In the genomic region with DNA sequence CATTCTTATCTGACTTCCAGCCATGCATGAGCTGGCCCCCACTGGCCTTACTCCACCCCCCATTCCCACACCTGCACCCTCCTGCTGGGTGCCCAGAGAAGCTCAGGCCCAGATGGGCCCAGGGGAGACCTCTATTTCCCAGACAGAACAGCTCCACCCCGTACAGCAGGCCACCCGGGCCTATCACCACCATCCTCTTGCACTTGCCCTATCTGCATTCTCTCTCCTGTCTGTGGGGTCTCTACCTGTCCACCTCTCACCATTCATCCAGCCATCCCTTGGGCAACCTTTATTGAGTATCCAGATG, we compare ENCODE assay signal across 29 cellular contexts. TPM values are rescaled to one million over a fixed set of nuclear protein-coding genes. Genes with fewer than 3 reads are reported as not detected.
DNase-seq lines count a peak whose midpoint lies in the region; ATAC-seq, FAIRE-seq and TF ChIP-seq lines count a peak whose summit lies in the region.
"Had no signal": no experiment of that assay in that cellular context is flagged by ENCODE, and none has a peak within 500 bp of the region (broad histone marks: within the 10 kb centered on the region; RNA-seq: fewer than 3 reads in every experiment).

No MANE protein-coding gene starts in this region.

- FAIRE-seq in GM12891 (lab: Jason Lieb, UNC) = no peak
- FAIRE-seq in H1 (lab: Jason Lieb, UNC) = no peak
- FAIRE-seq: islet of Langerhans had no signal

- no peak overlapping the region for H3K18ac ChIP-seq in H1 (ENCODE audit: extremely low read depth, low read length)

- H3K79me1 ChIP-seq in H1 (ENCODE audit: low read depth, low read length) = no peaks in the 10 kb centered on the region

- H3K4ac ChIP-seq in H1 (replicated peaks; ENCODE audit: insufficient read length, low read depth, low read length) = no peak overlapping the region

- H2BK12ac ChIP-seq in H1 (ENCODE audit: low read depth, low read length) = no peak overlapping the region

- H4K5ac ChIP-seq in H1 (ENCODE audit: insufficient read length, low read depth, low read length) = no peak overlapping the region

- no peak for TF ChIP-seq RAD21 in H1 (IDR thresholded peaks at IDR 0.05 in 1 of 2, conservative IDR thresholded peaks at IDR 0.05 in 1 of 2; ENCODE audit: low read depth in 2 of 2, low read length in 2 of 2)

- H2BK5ac ChIP-seq in H1 (ENCODE audit: low read depth, low read length) = no peak overlapping the region

- H3K27me3 ChIP-seq in H1 (replicated peaks in 1 of 4; ENCODE audit: control insufficient read depth in 3 of 4, extremely low read depth in 1 of 4, insufficient read depth in 3 of 4, low read length in 3 of 4) (peaks cover 0 to 9% (median 8%) of the 10 kb centered on the region in 4 experiments; a peak in 6 of 7 replicates), osteoblast (ENCODE audit: insufficient read depth, low read length) (peaks cover 9% of the 10 kb centered on the region)
- H3K27me3 ChIP-seq: ascending aorta had no signal

- H3K23me2 ChIP-seq in H1 (ENCODE audit: low read depth, low read length) = peaks cover 6% of the 10 kb centered on the region; the same call in 1 of the 2 replicates

- H4K20me1 ChIP-seq in H1 (replicated peaks in 1 of 2; ENCODE audit: control insufficient read depth in 1 of 2, insufficient read depth in 2 of 2, low read length in 2 of 2) = peaks cover 0 to 8% of the 10 kb centered on the region in 2 experiments
- no peaks in the 10 kb centered on the region for H4K20me1 ChIP-seq in osteoblast (ENCODE audit: insufficient read depth, low read length)

- TF ChIP-seq EP300 in H1 (IDR thresholded peaks at IDR 0.05; ENCODE audit: borderline replicate concordance in 1 of 2, low read depth in 2 of 2, low read length in 2 of 2) = no peak

- TF ChIP-seq CTCF in H1 (IDR thresholded peaks at IDR 0.05; ENCODE audit: control extremely low read depth in 1 of 3, insufficient read depth in 1 of 3, low read depth in 1 of 3, low read length in 3 of 3) = no peak
- TF ChIP-seq CTCF in osteoblast (IDR thresholded peaks at IDR 0.05; ENCODE audit: extremely low read depth, low read depth, low read length) = no peak

- H3K9ac ChIP-seq in H1 (replicated peaks in 1 of 4; ENCODE audit: extremely low read depth in 1 of 4, low read depth in 3 of 4, low read length in 3 of 4) = no peak overlapping the region
- H3K9ac ChIP-seq: parathyroid adenoma had no signal

- no peaks in the 10 kb centered on the region for H3K36me3 ChIP-seq in H1 (ENCODE audit: control insufficient read depth in 2 of 4, insufficient read depth in 4 of 4, low read length in 3 of 4)
- H3K36me3 ChIP-seq in osteoblast (ENCODE audit: insufficient read depth, low read length) = no peaks in the 10 kb centered on the region
- H3K36me3 ChIP-seq: ascending aorta, lower lobe of right lung, thoracic aorta had no signal

- no peak overlapping the region for H3K14ac ChIP-seq in H1 (ENCODE audit: insufficient read length)

- CTCF ChIA-PET in H1 (lab: Charles Lee; ENCODE audit: partially characterized antibody) = interaction anchor here (0.7 to 3.3 kb wide), 13 partner anchors 11 to 1120 kb away, joined by 3 to 12 read pairs (median 3); partner anchors contain the start of gene RUFY4

- H3K23ac ChIP-seq in H1 (ENCODE audit: insufficient read length) = no peak overlapping the region

- H4K8ac ChIP-seq in H1 (ENCODE audit: extremely low read depth, insufficient read depth, low read length) = no peak overlapping the region

- POLR2A ChIA-PET in H1 (lab: Charles Lee; ENCODE audit: partially characterized antibody) = interaction anchor here (1.0 to 1.1 kb wide), 2 partner anchors 29 to 254 kb away, joined by 3 read pairs; no protein-coding TSS in a partner anchor

- H3K27ac ChIP-seq in H1 (ENCODE audit: low read depth, low read length) = no peak overlapping the region
- H3K27ac ChIP-seq in osteoblast (ENCODE audit: low read depth, low read length) = no peak overlapping the region
- H3K27ac ChIP-seq: 22Rv1, ascending aorta, lower lobe of right lung, parathyroid adenoma, SK-N-MC had no signal

- H3K56ac ChIP-seq in H1 (replicated peaks; ENCODE audit: insufficient read length, low read depth, low read length) = no peak overlapping the region

- H2AK5ac ChIP-seq in H1 (ENCODE audit: low read depth, low read length) = no peak overlapping the region

- DNase-seq in activated CD4-positive, CD25-positive, alpha-beta regulatory T cell treated with anti-CD3 and anti-CD28 coated beads, Interleukin-2, amount 50 U/mL, for 72 hours = peak; percentile 28
- no peak for DNase-seq in activated CD4-positive, CD25-positive, alpha-beta regulatory T cell (lab: John Stamatoyannopoulos, UW)
- DNase-seq in GM12891 (ENCODE audit: insufficient read length, low spot score) = peak; percentile 5
- no peak for DNase-seq in H1 (ENCODE audit: low read depth in 1 of 2, low spot score in 2 of 2)
- peak; percentile 63 for DNase-seq in osteoblast (ENCODE audit: insufficient read length, low spot score, missing footprints)
- DNase-seq in SKM-1 treated with dmso at 0.1 percent for 144 hours (lab: John Stamatoyannopoulos, UW; ENCODE audit: unreplicated experiment) = no peak
- DNase-seq in GDM1 (lab: John Stamatoyannopoulos, UW) = no peak
- DNase-seq: activated CD4-positive, alpha-beta T cell treated with anti-CD3 and anti-CD28 coated beads for 4 hours; caudate nucleus; DMS 273 treated with DMSO at 0.1 percent for 48 hours; EL; GOT3; lower lobe of right lung; MV-4-11; NCI-H1436 treated with DMSO at 0.1 percent for 48 hours; NCI-H345; stimulated activated CD4-positive, alpha-beta T cell treated with anti-CD3 and anti-CD28 coated beads, Interleukin-4, amount 100 ng/mL, for 1 hour; T-helper 2 cell had no signal

- no peaks in the 10 kb centered on the region for H3K79me2 ChIP-seq in H1 (ENCODE audit: control insufficient read depth in 1 of 2, insufficient read depth in 2 of 2, low read length in 2 of 2)
- no peaks in the 10 kb centered on the region for H3K79me2 ChIP-seq in osteoblast (ENCODE audit: insufficient read depth, low read length)
- H3K79me2 ChIP-seq: parathyroid adenoma had no signal

- H4K91ac ChIP-seq in H1 (replicated peaks; ENCODE audit: insufficient read length, low read length) = no peak overlapping the region

- H3K4me2 ChIP-seq in H1 (ENCODE audit: insufficient read depth in 1 of 2, low read depth in 2 of 2, low read length in 2 of 2) (no peak overlapping the region), osteoblast (ENCODE audit: insufficient read depth, low read length) (no peak overlapping the region)

- no peak overlapping the region for H2BK20ac ChIP-seq in H1 (ENCODE audit: low read length)

- 87% methylated on average over 2 of the region's 2 CpGs; no CpG with 5 or more reads in 1 of the 2 experiments for WGBS in H1 (ENCODE audit: extremely low coverage in 1 of 2, insufficient coverage in 1 of 2, insufficient read length in 1 of 2, insufficient replicate concordance in 2 of 2, low coverage in 1 of 2, low lambda C conversion rate in 2 of 2, missing lambda C conversion rate in 1 of 2), 2 experiments

- H2AFZ ChIP-seq in H1 (ENCODE audit: low read length) = no peak overlapping the region
- no peak overlapping the region for H2AFZ ChIP-seq in osteoblast (ENCODE audit: low read length)
- H2AFZ ChIP-seq: parathyroid adenoma had no signal

- H3K4me1 ChIP-seq in H1 (replicated peaks in 1 of 4; ENCODE audit: control insufficient read depth in 3 of 4, insufficient read depth in 4 of 4, low read length in 3 of 4) (peaks cover 0 to 10% (median 3%) of the 10 kb centered on the region in 4 experiments; a peak in 6 of 7 replicates), osteoblast (ENCODE audit: insufficient read depth, low read length) (no peaks in the 10 kb centered on the region)
- H3K4me1 ChIP-seq: lower lobe of right lung had no signal

- 0 out of 2 replicates have a peak overlapping the region, but pooled peaks have one; percentile 25 for H2BK15ac ChIP-seq in H1 (ENCODE audit: low read length)

- H3K9me3 ChIP-seq in H1 (ENCODE audit: insufficient read depth in 2 of 2, low read depth in 1 of 2, low read length in 1 of 2) = no peaks in the 10 kb centered on the region
- H3K9me3 ChIP-seq in osteoblast (ENCODE audit: low read depth, low read length) = no peaks in the 10 kb centered on the region
- H3K9me3 ChIP-seq: ascending aorta, lower lobe of right lung, thoracic aorta had no signal

- H3K4me3 ChIP-seq in H1 (ENCODE audit: extremely low read depth in 1 of 4, insufficient read depth in 2 of 4, low read depth in 3 of 4, low read length in 4 of 4) (no peak overlapping the region), osteoblast (ENCODE audit: insufficient read depth, low read length) (no peak overlapping the region)
- H3K4me3 ChIP-seq: ascending aorta, lower lobe of right lung, SK-N-MC, thoracic aorta had no signal

- no peak for ATAC-seq in GM18520 (IDR thresholded peaks at IDR 0.05; ENCODE audit: unreplicated experiment)
- ATAC-seq: lower lobe of right lung; stimulated activated effector memory CD8-positive, alpha-beta T cell treated with anti-CD3 and anti-CD28 coated beads, Interleukin-12 subunit alpha, Interleukin-12 subunit beta, amount 100 ng/mL, for 72 hours had no signal

- H2BK120ac ChIP-seq in H1 (replicated peaks; ENCODE audit: low read depth, low read length) = no peak overlapping the region

- TF ChIP-seq POLR2A in GM12891 (IDR thresholded peaks at IDR 0.05; ENCODE audit: low read depth, low read length) = no peak
- no peak for TF ChIP-seq POLR2A in H1 (IDR thresholded peaks at IDR 0.05; ENCODE audit: control extremely low read depth in 1 of 2, low read depth in 2 of 2, low read length in 2 of 2)

RNA-seq across cellular contexts. Expression of gene TNS1, which starts 25.3 kb away (rescaled TPM):
- polyA plus RNA-seq in GM12891 (2012; ENCODE audit: low read depth, missing spikeins) = 1.7 TPM
- total RNA-seq in H1 (2021; fragmentation: NEBNext Ultra II Directional; extraction: Animal tissue kit (Norgen Biotek cat#: 25700)) = 4.8 and 5.1 TPM in 2 replicates
- polyA plus RNA-seq in H1 (2011; rRNA removed) = 1.5 and 1.9 TPM in 2 replicates
- polyA plus RNA-seq in H1 (2011; cell fraction: cytosol; rRNA removed) = 1.3 TPM
- polyA plus RNA-seq in H1 (2011; cell fraction: nucleus; rRNA removed) = 7.3 TPM
- 2.0 to 2.7 TPM (median 2.3 TPM) in 4 replicates for polyA plus RNA-seq in H1 (2012, experiment 1 of 2)
- 1.1 TPM for polyA plus RNA-seq in H1 (2012, experiment 2 of 2)
- polyA plus RNA-seq in H1 (2013, experiment 1 of 2) = 1.9 TPM
- polyA plus RNA-seq in H1 (2013, experiment 2 of 2) = 2.0 TPM
- 11.6 and 19.6 TPM in 2 replicates for polyA minus RNA-seq in H1 (2011; rRNA and poly(A)+ RNA removed)
- polyA minus RNA-seq in H1 (2011; cell fraction: cytosol; rRNA and poly(A)+ RNA removed) = 4.1 TPM
- 15.0 TPM for polyA minus RNA-seq in H1 (2011; cell fraction: nucleus; rRNA and poly(A)+ RNA removed)
- total RNA-seq in osteoblast = 45.7 and 48.9 TPM in 2 replicates

RNA-seq across cellular contexts. Expression of gene RUFY4, which starts 40.9 kb away (rescaled TPM):
- 6.0 TPM for polyA plus RNA-seq in GM12891 (2012; ENCODE audit: low read depth, missing spikeins)
- total RNA-seq in H1 (2021; fragmentation: NEBNext Ultra II Directional; extraction: Animal tissue kit (Norgen Biotek cat#: 25700)) = 0.32 TPM in 1 of 2 replicates, not detected in the other
- polyA plus RNA-seq in H1 (2011; rRNA removed) = 0.38 and 0.66 TPM in 2 replicates
- polyA plus RNA-seq in H1 (2011; cell fraction: cytosol; rRNA removed) = 1.0 TPM
- polyA plus RNA-seq in H1 (2011; cell fraction: nucleus; rRNA removed) = 3.6 TPM
- 0.32 to 1.1 TPM (median 0.71 TPM) in 4 replicates for polyA plus RNA-seq in H1 (2012, experiment 1 of 2)
- not detected for polyA plus RNA-seq in H1 (2012, experiment 2 of 2)
- polyA plus RNA-seq in H1 (2013, experiment 1 of 2) = 0.30 TPM
- 0.11 TPM for polyA plus RNA-seq in H1 (2013, experiment 2 of 2)
- 0.51 and 1.2 TPM in 2 replicates for polyA minus RNA-seq in H1 (2011; rRNA and poly(A)+ RNA removed)
- not detected for polyA minus RNA-seq in H1 (2011; cell fraction: cytosol; rRNA and poly(A)+ RNA removed)
- polyA minus RNA-seq in H1 (2011; cell fraction: nucleus; rRNA and poly(A)+ RNA removed) = 1.5 TPM
- total RNA-seq in osteoblast = not detected in 2 replicates
- total RNA-seq: ascending aorta, fibroblast of lung, LHCN-M2, lower lobe of right lung, RPMI7951 had no signal
- polyA plus RNA-seq: fibroblast of lung had no signal

Comparison
In these comparisons a context has a peak if more than half of its experiments do, and no peak if none do; other contexts are left out.
1. DNase-seq: peak in activated CD4-positive, CD25-positive, alpha-beta regulatory T cell treated with anti-CD3 and anti-CD28 coated beads, Interleukin-2, amount 50 U/mL, for 72 hours (single experiment), GM12891 (single experiment) and osteoblast (single experiment); none in activated CD4-positive, CD25-positive, alpha-beta regulatory T cell (0 of 4), H1 (0 of 2), SKM-1 treated with dmso at 0.1 percent for 144 hours (single experiment) and GDM1 (single experiment).